Comparison of ENCODE assay signal across 1 cellular context in genomic region chr20:63843778-63844177, GRCh38.
TF ChIP-seq lines count a peak whose summit lies in the region.

No MANE protein-coding gene starts in this region.

TF ChIP-seq in Ishikawa, 13 proteins besides CTCF, POLR2A, EP300 and RAD21 (continued from another document):
- TF ChIP-seq REST (IDR thresholded peaks at IDR 0.05; ENCODE audit: low read depth) (no peak), TEAD4 (IDR thresholded peaks at IDR 0.05) (no peak), MAX (IDR thresholded peaks at IDR 0.05) (peak; percentile 49; the same call in 1 of the 2 replicates), CREB1 (IDR thresholded peaks at IDR 0.05; ENCODE audit: low read depth) (no peak), YY1 (IDR thresholded peaks at IDR 0.05; ENCODE audit: low read depth) (no peak), CEBPB (IDR thresholded peaks at IDR 0.05) (no peak), USF1 (IDR thresholded peaks at IDR 0.05) (no peak), EGR1 (IDR thresholded peaks at IDR 0.05) (peak; percentile 62), TCF12 (IDR thresholded peaks at IDR 0.05; ENCODE audit: low read depth) (no peak), FOXM1 (IDR thresholded peaks at IDR 0.05; ENCODE audit: borderline replicate concordance, low read depth) (no peak), NFIC (IDR thresholded peaks at IDR 0.05) (peak; percentile 26; the same call in 1 of the 2 replicates)
TF ChIP-seq in Ishikawa: peak in this region for 3.
